In the genomic region with DNA sequence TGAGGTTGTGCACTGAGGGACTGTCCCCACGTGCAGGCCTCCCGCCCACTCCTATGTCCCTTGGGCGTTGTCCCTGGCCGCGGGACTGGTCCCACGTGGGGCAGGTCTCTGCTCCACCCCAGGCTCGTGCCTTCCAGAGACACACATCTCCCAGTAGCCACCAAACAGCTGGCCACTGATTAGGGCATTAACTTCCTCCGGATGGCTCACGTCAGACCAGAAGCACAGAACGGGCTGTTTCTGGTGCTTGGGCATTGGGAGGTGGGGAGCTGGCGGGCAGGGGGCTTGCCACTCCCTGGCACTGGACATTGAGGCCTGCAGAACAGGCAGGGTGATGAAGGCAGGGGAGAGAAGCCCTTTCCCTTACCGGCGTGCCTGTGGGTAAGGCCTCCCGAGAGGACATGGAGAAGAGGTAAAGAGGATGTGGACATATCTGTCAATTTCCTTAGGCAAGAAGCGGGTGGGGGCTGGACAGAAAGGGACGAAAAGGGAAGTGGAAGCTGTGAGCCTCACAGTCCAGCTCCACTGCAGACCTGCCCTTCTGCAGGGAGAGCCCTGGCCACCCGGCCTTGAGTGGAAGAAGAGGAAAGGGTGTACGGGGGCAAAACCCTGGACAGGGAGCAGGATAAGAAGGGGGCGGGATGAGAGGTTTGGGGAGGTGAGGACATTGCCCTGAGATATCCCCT, we compare ENCODE assay signal across 13 cellular contexts.
DNase-seq lines count a peak whose midpoint lies in the region; ATAC-seq lines count a peak whose summit lies in the region.
"Had no signal": no experiment of that assay in that cellular context is flagged by ENCODE, and none has a peak within 500 bp of the region (broad histone marks: within the 10 kb centered on the region; RNA-seq: fewer than 3 reads in every experiment).

No MANE protein-coding gene starts in this region.

- peak; percentile 75 for DNase-seq in SIG-M5 treated with dmso at 0.1 percent for 504 hours (lab: John Stamatoyannopoulos, UW; ENCODE audit: unreplicated experiment)
- DNase-seq in SIG-M5 (lab: John Stamatoyannopoulos, UW), result no peak
- DNase-seq in SKM-1 (lab: John Stamatoyannopoulos, UW; ENCODE audit: unreplicated experiment), result peak; percentile 30
- DNase-seq in cardiac septum (ENCODE audit: low spot score), result peak; percentile 87
- no peak for DNase-seq in stimulated activated CD4-positive, alpha-beta T cell treated with anti-CD3 and anti-CD28 coated beads, Interleukin-4, amount 100 ng/mL, for 24 hours
- no peak for DNase-seq in stimulated activated naive CD4-positive, alpha-beta T cell (lab: John Stamatoyannopoulos, UW)
- DNase-seq: amniotic stem cell, mammary epithelial cell, NCI-H82 had no signal

- H3K4me3 ChIP-seq in skin epidermis, result peak overlapping the region in 2 of 7 experiments; percentile 6

- no peak for ATAC-seq in HG03442 (IDR thresholded peaks at IDR 0.05; ENCODE audit: unreplicated experiment)
- ATAC-seq: WTC11 had no signal

- intact Hi-C loops in cardiac septum (cut with DNase I), result loop anchor here (10.0 kb wide), 2 partner anchors 323 to 543 kb away; no protein-coding TSS in a partner anchor

- peak overlapping the region in 17 of 21 experiments; percentile 10 to 89 (median 53) for H3K27ac ChIP-seq in skin epidermis
- H3K27ac ChIP-seq: 22Rv1 had no signal

Comparison
In these comparisons a context has a peak if more than half of its experiments do, and no peak if none do; other contexts are left out.
1. DNase-seq: peak in SIG-M5 treated with dmso at 0.1 percent for 504 hours (single experiment), SKM-1 (single experiment) and cardiac septum (single experiment); none in SIG-M5 (single experiment), stimulated activated CD4-positive, alpha-beta T cell treated with anti-CD3 and anti-CD28 coated beads, Interleukin-4, amount 100 ng/mL, for 24 hours (single experiment) and stimulated activated naive CD4-positive, alpha-beta T cell (0 of 6).